Comparison of ENCODE assay signal across 20 cellular contexts in the genomic region with DNA sequence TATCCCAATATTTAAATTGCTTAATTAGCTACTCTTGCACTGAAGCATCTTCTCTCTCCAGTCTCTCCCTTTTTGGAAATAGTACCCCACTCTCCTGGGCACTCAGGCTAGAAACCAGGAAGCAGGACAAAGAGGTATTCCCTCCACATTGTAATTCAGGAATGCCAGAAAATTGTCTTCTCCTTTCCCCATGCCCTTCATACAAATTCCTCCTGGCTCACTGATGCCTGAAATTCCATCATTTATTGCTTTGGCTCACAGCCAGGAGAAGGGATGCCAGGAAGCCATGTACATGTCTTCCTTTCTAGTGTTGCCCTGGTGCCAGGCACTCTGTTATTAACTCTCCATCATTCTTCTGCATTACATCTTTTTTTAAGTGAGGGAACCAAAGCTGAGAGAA.
DNase-seq lines count a peak whose midpoint lies in the region; ATAC-seq, FAIRE-seq and TF ChIP-seq lines count a peak whose summit lies in the region.
"Had no signal": no experiment of that assay in that cellular context is flagged by ENCODE, and none has a peak within 500 bp of the region (broad histone marks: within the 10 kb centered on the region; RNA-seq: fewer than 3 reads in every experiment).

No MANE protein-coding gene starts in this region.

- no peak overlapping the region for H3K4me3 ChIP-seq in A673 (ENCODE audit: low read depth, low read length, poor library complexity, severe bottlenecking)
- H3K4me3 ChIP-seq in H1 (ENCODE audit: extremely low read depth in 1 of 4, insufficient read depth in 2 of 4, low read depth in 3 of 4, low read length in 4 of 4): no peak overlapping the region
- H3K4me3 ChIP-seq: GM12878, MG63, SK-N-MC had no signal

- H4K91ac ChIP-seq in H1 (replicated peaks; ENCODE audit: insufficient read length, low read length): no peak overlapping the region

- peak; percentile 24 for DNase-seq in A673 (ENCODE audit: low spot score)
- no peak for DNase-seq in H1 (ENCODE audit: low read depth in 1 of 2, low spot score in 2 of 2)
- DNase-seq in kidney glomerular epithelial cell (lab: John Stamatoyannopoulos, UW): peak; percentile 67
- DNase-seq in activated T-cell treated with anti-CD3 and anti-CD28 coated beads, Interleukin-2, amount 50 U/mL, for 1 hour: no peak
- no peak for DNase-seq in hippocampal formation (lab: John Stamatoyannopoulos, UW)
- DNase-seq in activated CD8-positive, alpha-beta memory T cell treated with anti-CD3 and anti-CD28 coated beads, Interleukin-2, amount 50 U/mL, for 48 hours: no peak
- DNase-seq: Calu3, GOT3, KG1, MG63, NCI-H1092 treated with DMSO at 0.1 percent for 48 hours, NCI-H1930, NCI-H526, OCI-M1 had no signal

- no peak for ATAC-seq in HG02938 (IDR thresholded peaks at IDR 0.05; ENCODE audit: unreplicated experiment)
- ATAC-seq: GM12878, Right ventricle myocardium inferior had no signal

- no peak for TF ChIP-seq POLR2A in H1 (IDR thresholded peaks at IDR 0.05; ENCODE audit: control extremely low read depth in 1 of 2, low read depth in 2 of 2, low read length in 2 of 2)

- H3K4me2 ChIP-seq in H1 (ENCODE audit: insufficient read depth in 1 of 2, low read depth in 2 of 2, low read length in 2 of 2): no peak overlapping the region; a peak in 1 of 4 replicates

- H3K9ac ChIP-seq in H1 (replicated peaks in 1 of 4; ENCODE audit: extremely low read depth in 1 of 4, low read depth in 3 of 4, low read length in 3 of 4): no peak overlapping the region

- no peak overlapping the region for H2BK120ac ChIP-seq in H1 (replicated peaks; ENCODE audit: low read depth, low read length)

- H3K56ac ChIP-seq in H1 (replicated peaks; ENCODE audit: insufficient read length, low read depth, low read length): no peak overlapping the region

- H3K27me3 ChIP-seq in A673 (replicated peaks; ENCODE audit: insufficient read depth, low read depth, low read length, poor library complexity): no peaks in the 10 kb centered on the region
- H3K27me3 ChIP-seq in H1 (replicated peaks in 1 of 4; ENCODE audit: control insufficient read depth in 3 of 4, extremely low read depth in 1 of 4, insufficient read depth in 3 of 4, low read length in 3 of 4): no peaks in the 10 kb centered on the region
- H3K27me3 ChIP-seq: MG63 had no signal

- no peak overlapping the region for H4K5ac ChIP-seq in H1 (ENCODE audit: insufficient read length, low read depth, low read length)

- no peak overlapping the region for H3K27ac ChIP-seq in A673 (ENCODE audit: low read depth, low read length, poor library complexity, severe bottlenecking)
- H3K27ac ChIP-seq in H1 (ENCODE audit: low read depth, low read length): no peak overlapping the region
- H3K27ac ChIP-seq: SK-N-MC had no signal

- no peak overlapping the region for H3K18ac ChIP-seq in H1 (ENCODE audit: extremely low read depth, low read length)

- CTCF ChIA-PET in A673 (lab: Charles Lee) (no interaction called here), H1 (lab: Charles Lee; ENCODE audit: partially characterized antibody) (interaction anchor here (0.7 to 1.1 kb wide), 3 partner anchors 9 to 12 kb away, joined by 3 to 5 read pairs (median 3); no protein-coding TSS in a partner anchor)

- H3K79me1 ChIP-seq in H1 (ENCODE audit: low read depth, low read length): no peaks in the 10 kb centered on the region

- POLR2A ChIA-PET in A673 (lab: Charles Lee; ENCODE audit: low non-redundant PET) (no interaction called here), H1 (lab: Charles Lee; ENCODE audit: partially characterized antibody) (no interaction called here)

- no TSS peak for BruUV-seq in A673 (replicated peaks; lab: Mats Ljungman, UMichigan)

- no peak overlapping the region for H3K14ac ChIP-seq in H1 (ENCODE audit: insufficient read length)

- H2BK5ac ChIP-seq in H1 (ENCODE audit: low read depth, low read length): no peak overlapping the region

- H3K4me1 ChIP-seq in A673 (ENCODE audit: insufficient read depth, low read length, poor library complexity, severe bottlenecking) (no peaks in the 10 kb centered on the region), H1 (replicated peaks in 1 of 4; ENCODE audit: control insufficient read depth in 3 of 4, insufficient read depth in 4 of 4, low read length in 3 of 4) (no peaks in the 10 kb centered on the region)

- no peak overlapping the region for H3K23ac ChIP-seq in H1 (ENCODE audit: insufficient read length)

- H2BK15ac ChIP-seq in H1 (ENCODE audit: low read length): no peak overlapping the region

- H3K79me2 ChIP-seq in H1 (ENCODE audit: control insufficient read depth in 1 of 2, insufficient read depth in 2 of 2, low read length in 2 of 2): no peaks in the 10 kb centered on the region

- H4K20me1 ChIP-seq in H1 (replicated peaks in 1 of 2; ENCODE audit: control insufficient read depth in 1 of 2, insufficient read depth in 2 of 2, low read length in 2 of 2): no peaks in the 10 kb centered on the region

- H2BK12ac ChIP-seq in H1 (ENCODE audit: low read depth, low read length): no peak overlapping the region

- no peak overlapping the region for H2AK5ac ChIP-seq in H1 (ENCODE audit: low read depth, low read length)

- H4K8ac ChIP-seq in H1 (ENCODE audit: extremely low read depth, insufficient read depth, low read length): no peak overlapping the region

- TF ChIP-seq RAD21 in Ishikawa (IDR thresholded peaks at IDR 0.05; ENCODE audit: low read depth): no peak
- no peak for TF ChIP-seq RAD21 in H1 (IDR thresholded peaks at IDR 0.05 in 1 of 2, conservative IDR thresholded peaks at IDR 0.05 in 1 of 2; ENCODE audit: low read depth in 2 of 2, low read length in 2 of 2)

- intact Hi-C loops in A673 (cut with micrococcal nuclease; ENCODE audit: unreplicated experiment): no loop called here

- H2AFZ ChIP-seq in H1 (ENCODE audit: low read length): no peak overlapping the region

- H3K36me3 ChIP-seq in A673 (ENCODE audit: insufficient read depth, low read length, poor library complexity, severe bottlenecking): no peaks in the 10 kb centered on the region
- H3K36me3 ChIP-seq in H1 (ENCODE audit: control insufficient read depth in 2 of 4, insufficient read depth in 4 of 4, low read length in 3 of 4): no peaks in the 10 kb centered on the region
- H3K36me3 ChIP-seq: MG63 had no signal

- FAIRE-seq in H1 (lab: Jason Lieb, UNC): no peak
- FAIRE-seq: A204.1, GM12878 had no signal

- H3K4ac ChIP-seq in H1 (replicated peaks; ENCODE audit: insufficient read length, low read depth, low read length): no peak overlapping the region

- TF ChIP-seq EP300 in Ishikawa (IDR thresholded peaks at IDR 0.05; ENCODE audit: borderline replicate concordance) (0 out of 2 replicates have a peak, but pooled peaks have one; percentile 16), H1 (IDR thresholded peaks at IDR 0.05; ENCODE audit: borderline replicate concordance in 1 of 2, low read depth in 2 of 2, low read length in 2 of 2) (no peak)

- no peaks in the 10 kb centered on the region for H3K9me3 ChIP-seq in A673 (ENCODE audit: low read depth, low read length, poor library complexity, severe bottlenecking)
- peaks cover 8% of the 10 kb centered on the region in 2 experiments; a peak in 3 of 4 replicates for H3K9me3 ChIP-seq in H1 (ENCODE audit: insufficient read depth in 2 of 2, low read depth in 1 of 2, low read length in 1 of 2)
- H3K9me3 ChIP-seq: MG63 had no signal

- H2BK20ac ChIP-seq in H1 (ENCODE audit: low read length): no peak overlapping the region

- TF ChIP-seq CTCF in A673 (conservative IDR thresholded peaks at IDR 0.05; ENCODE audit: low read depth, low read length) (no peak), H1 (IDR thresholded peaks at IDR 0.05; ENCODE audit: control extremely low read depth in 1 of 3, insufficient read depth in 1 of 3, low read depth in 1 of 3, low read length in 3 of 3) (no peak)

- no peaks in the 10 kb centered on the region for H3K23me2 ChIP-seq in H1 (ENCODE audit: low read depth, low read length)

TF ChIP-seq in Ishikawa, 13 proteins besides CTCF, POLR2A, EP300 and RAD21:
- peak; percentile 71 for TF ChIP-seq NFIC (IDR thresholded peaks at IDR 0.05)
- no peak for TF ChIP-seq ZBTB7A (IDR thresholded peaks at IDR 0.05; ENCODE audit: low read depth)
- TF ChIP-seq CREB1 (IDR thresholded peaks at IDR 0.05; ENCODE audit: low read depth): no peak
- TF ChIP-seq TEAD4 (IDR thresholded peaks at IDR 0.05): peak; percentile 72

TF ChIP-seq in H1, 55 proteins besides CTCF, POLR2A, EP300 and RAD21:
- no peak for TF ChIP-seq USF2 (IDR thresholded peaks at IDR 0.05; ENCODE audit: low read length)
- no peak for TF ChIP-seq CBX8 (IDR thresholded peaks at IDR 0.05; ENCODE audit: borderline replicate concordance, low read depth, low read length)
- peak; percentile 62; the same call in 1 of the 2 replicates for TF ChIP-seq TEAD4 (IDR thresholded peaks at IDR 0.05; ENCODE audit: low read depth, low read length)
- no peak for TF ChIP-seq CREB1 (IDR thresholded peaks at IDR 0.05)
- no peak for TF ChIP-seq TBP (IDR thresholded peaks at IDR 0.05; ENCODE audit: low read depth, low read length)

Comparison
In these comparisons a context has a peak if more than half of its experiments do, and no peak if none do; other contexts are left out.
1. DNase-seq: peak in A673 (single experiment) and kidney glomerular epithelial cell (single experiment); none in H1 (0 of 2), activated T-cell treated with anti-CD3 and anti-CD28 coated beads, Interleukin-2, amount 50 U/mL, for 1 hour (single experiment), hippocampal formation (0 of 2) and activated CD8-positive, alpha-beta memory T cell treated with anti-CD3 and anti-CD28 coated beads, Interleukin-2, amount 50 U/mL, for 48 hours (single experiment).